In genomic region chr19:8441725-8442544, GRCh38 we compare ENCODE assay signal across 17 cellular contexts. TPM values are rescaled to one million over a fixed set of nuclear protein-coding genes. Genes with fewer than 3 reads are reported as not detected.
DNase-seq lines count a peak whose midpoint lies in the region; ATAC-seq and TF ChIP-seq lines count a peak whose summit lies in the region.
"Had no signal": no experiment of that assay in that cellular context is flagged by ENCODE, and none has a peak within 500 bp of the region (broad histone marks: within the 10 kb centered on the region; RNA-seq: fewer than 3 reads in every experiment).

No MANE protein-coding gene starts in this region.

- H3K18ac ChIP-seq in mesenchymal stem cell (ENCODE audit: low read depth in 1 of 2, low read length in 2 of 2), result no peak overlapping the region

- 75 to 82% methylated on average over 6 of the region's 6 CpGs for WGBS in esophagus, 2 donors
- 83% methylated on average over 6 of the region's 6 CpGs for WGBS in mesenchymal stem cell

- no peaks in the 10 kb centered on the region for H3K79me1 ChIP-seq in mesenchymal stem cell (replicated peaks; ENCODE audit: low read length, poor library complexity, severe bottlenecking)

- no peak overlapping the region for H3K4ac ChIP-seq in mesenchymal stem cell (ENCODE audit: low read depth in 1 of 2, low read length in 2 of 2)

- no peak overlapping the region for H3K9ac ChIP-seq in mesenchymal stem cell (ENCODE audit: low read length)

- no peaks in the 10 kb centered on the region for H3K27me3 Mint-ChIP-seq in CD4-positive, alpha-beta T cell
- H3K27me3 Mint-ChIP-seq in nephron (ENCODE audit: low read depth), result no peaks in the 10 kb centered on the region

- no peak for ATAC-seq in CD4-positive, alpha-beta T cell (ENCODE audit: poor library complexity)
- ATAC-seq: body of pancreas, heart right ventricle, left lung had no signal

- no peak for TF ChIP-seq CTCF in CD4-positive, alpha-beta T cell (IDR thresholded peaks at IDR 0.05)
- no peak for TF ChIP-seq CTCF in nephron (IDR thresholded peaks at IDR 0.05; ENCODE audit: unreplicated experiment in 3 of 3)

- H3K36me3 Mint-ChIP-seq in CD4-positive, alpha-beta T cell (ENCODE audit: low read depth), result peaks cover 25% of the 10 kb centered on the region
- peaks cover 17% of the 10 kb centered on the region for H3K36me3 Mint-ChIP-seq in nephron (ENCODE audit: low read depth)

- H3K4me3 ChIP-seq in esophagus (ENCODE audit: low read depth in 1 of 2, low read length in 2 of 2) (no peak overlapping the region), mesenchymal stem cell (ENCODE audit: insufficient read depth in 1 of 2, low read depth in 1 of 2, low read length in 2 of 2) (no peak overlapping the region)
- H3K4me3 ChIP-seq: body of pancreas, dorsolateral prefrontal cortex, heart right ventricle, left lung had no signal

- no peak overlapping the region for H3K27ac Mint-ChIP-seq in CD4-positive, alpha-beta T cell
- H3K27ac Mint-ChIP-seq in nephron, result peak overlapping the region in 1 of 3 experiments; percentile 39

- H3K27me3 ChIP-seq in CD4-positive, alpha-beta T cell (ENCODE audit: control insufficient read depth, insufficient read depth, low read length), result no peaks in the 10 kb centered on the region
- H3K27me3 ChIP-seq in esophagus (ENCODE audit: control insufficient read depth in 1 of 2, insufficient read depth in 2 of 2, low read length in 2 of 2) (no peaks in the 10 kb centered on the region), mesenchymal stem cell (ENCODE audit: control insufficient read depth in 1 of 2, insufficient read depth in 1 of 2, low read length in 2 of 2) (no peaks in the 10 kb centered on the region)
- H3K27me3 ChIP-seq: body of pancreas, dorsolateral prefrontal cortex, heart right ventricle, left lung had no signal

- H3K36me3 ChIP-seq in esophagus (ENCODE audit: control insufficient read depth in 2 of 2, insufficient read depth in 2 of 2, low read length in 1 of 2) (peaks cover 0 to 7% of the 10 kb centered on the region in 2 donors), mesenchymal stem cell (ENCODE audit: control insufficient read depth in 1 of 2, insufficient read depth in 2 of 2, low read depth in 1 of 2, low read length in 2 of 2) (peaks cover 6 to 12% of the 10 kb centered on the region in 2 experiments)

- CTCF ChIA-PET in CD4-positive, alpha-beta T cell (lab: Charles Lee), result no interaction called here

- no peak overlapping the region for H3K14ac ChIP-seq in mesenchymal stem cell (ENCODE audit: low read length in 2 of 2)

- POLR2A ChIA-PET in CD4-positive, alpha-beta T cell (lab: Charles Lee), result no interaction called here

- no peak overlapping the region for H2AK5ac ChIP-seq in mesenchymal stem cell (ENCODE audit: low read length, severe bottlenecking)

- no peak overlapping the region for H2BK120ac ChIP-seq in mesenchymal stem cell (ENCODE audit: low read depth, low read length)

- no peak overlapping the region for H2BK5ac ChIP-seq in mesenchymal stem cell (ENCODE audit: low read depth, low read length, poor library complexity, severe bottlenecking)

- H2AFZ ChIP-seq in mesenchymal stem cell (ENCODE audit: low read depth, low read length), result no peak overlapping the region

- no peak overlapping the region for H4K8ac ChIP-seq in mesenchymal stem cell (ENCODE audit: low read length)

- H3K27ac ChIP-seq in CD4-positive, alpha-beta T cell (ENCODE audit: low read depth, low read length), result no peak overlapping the region
- H3K27ac ChIP-seq in esophagus (ENCODE audit: low read depth in 2 of 2, low read length in 1 of 2), result peak overlapping the region; percentile 34 to 64
- H3K27ac ChIP-seq in mesenchymal stem cell (ENCODE audit: low read length, poor library complexity, severe bottlenecking), result no peak overlapping the region
- H3K27ac ChIP-seq: body of pancreas, dorsolateral prefrontal cortex, heart right ventricle, left lung, WERI-Rb-1 had no signal

- no peaks in the 10 kb centered on the region for H3K9me3 Mint-ChIP-seq in CD4-positive, alpha-beta T cell
- H3K9me3 Mint-ChIP-seq in nephron, result no peaks in the 10 kb centered on the region

- peak overlapping the region; percentile 70 for H3K4me3 Mint-ChIP-seq in CD4-positive, alpha-beta T cell
- H3K4me3 Mint-ChIP-seq in nephron, result peak overlapping the region; percentile 40 to 78 (median 66)

- no peak overlapping the region for H4K91ac ChIP-seq in mesenchymal stem cell (ENCODE audit: low read length)

- H3K4me2 ChIP-seq in mesenchymal stem cell (ENCODE audit: low read length, poor library complexity, severe bottlenecking), result no peak overlapping the region

- peak overlapping the region in 1 of 2 experiments; percentile 74 for H3K23ac ChIP-seq in mesenchymal stem cell (ENCODE audit: low read length in 2 of 2)

- no peak for DNase-seq in CD4-positive, alpha-beta T cell
- DNase-seq in MV-4-11 (lab: John Stamatoyannopoulos, UW) (peak; percentile 22), mesenchymal stem cell (no peak), middle frontal gyrus (ENCODE audit: extremely low spot score, low spot score) (no peak), 8988T (no peak), NCI-H524 (lab: John Stamatoyannopoulos, UW) (no peak)
- DNase-seq: activated naive CD4-positive, alpha-beta T cell; body of pancreas; EL; heart right ventricle; KBM-7; left lung; NCI-H1092 treated with DMSO at 0.1 percent for 48 hours; WERI-Rb-1 had no signal

- intact Hi-C loops in CD4-positive, alpha-beta T cell (cut with DNase I, micrococcal nuclease), result no loop called here

- no peak overlapping the region for H2BK12ac ChIP-seq in mesenchymal stem cell (ENCODE audit: low read length in 2 of 2)

- H3K4me1 ChIP-seq in esophagus (ENCODE audit: control insufficient read depth in 2 of 2, insufficient read depth in 2 of 2, low read length in 1 of 2) (peaks cover 0 to 6% of the 10 kb centered on the region in 2 donors), mesenchymal stem cell (ENCODE audit: control insufficient read depth, insufficient read depth, low read depth, low read length) (peaks cover 7% of the 10 kb centered on the region)

- H2BK15ac ChIP-seq in mesenchymal stem cell (ENCODE audit: low read depth, poor library complexity, severe bottlenecking), result no peak overlapping the region

- H3K9me3 ChIP-seq in CD4-positive, alpha-beta T cell (ENCODE audit: control insufficient read depth, low read length), result no peaks in the 10 kb centered on the region
- H3K9me3 ChIP-seq in esophagus (ENCODE audit: control insufficient read depth in 2 of 2, insufficient read depth in 1 of 2, low read depth in 1 of 2, low read length in 1 of 2), result no peaks in the 10 kb centered on the region
- H3K9me3 ChIP-seq in mesenchymal stem cell (ENCODE audit: control insufficient read depth, low read length), result no peaks in the 10 kb centered on the region
- H3K9me3 ChIP-seq: body of pancreas, heart right ventricle, left lung had no signal

- peaks cover 23% of the 10 kb centered on the region for H3K4me1 Mint-ChIP-seq in CD4-positive, alpha-beta T cell (ENCODE audit: low read depth)
- H3K4me1 Mint-ChIP-seq in nephron, result peaks cover 19% of the 10 kb centered on the region

RNA-seq across cellular contexts. Expression of gene HNRNPM, which starts 2.8 kb away (rescaled TPM):
- 100 to 1,000 TPM; 269 to 272 TPM for total RNA-seq in CD4-positive, alpha-beta T cell
- polyA plus RNA-seq in esophagus, result 100 to 1,000 TPM in 1 of 2 donors, 10 to 100 TPM in 1; 49.9 to 134 TPM
- polyA plus RNA-seq in mesenchymal stem cell (2013, experiment 1 of 2), result 84.5 TPM
- polyA plus RNA-seq in mesenchymal stem cell (2013, experiment 2 of 2), result 82.9 TPM

RNA-seq across cellular contexts. Expression of gene MARCHF2, which starts 28.8 kb away (rescaled TPM):
- 10 to 100 TPM; 20.0 to 22.2 TPM for total RNA-seq in CD4-positive, alpha-beta T cell
- polyA plus RNA-seq in esophagus, result 10 to 100 TPM; 22.0 to 29.0 TPM
- 42.1 TPM for polyA plus RNA-seq in mesenchymal stem cell (2013, experiment 1 of 2)
- polyA plus RNA-seq in mesenchymal stem cell (2013, experiment 2 of 2), result 39.4 TPM

RNA-seq across cellular contexts. Expression of gene RAB11B, which starts 51.8 kb away (rescaled TPM):
- 10 to 100 TPM; 66.8 to 71.5 TPM for total RNA-seq in CD4-positive, alpha-beta T cell
- 10 to 100 TPM; 60.8 to 75.3 TPM for polyA plus RNA-seq in esophagus
- 90.1 TPM for polyA plus RNA-seq in mesenchymal stem cell (2013, experiment 1 of 2)
- 92.4 TPM for polyA plus RNA-seq in mesenchymal stem cell (2013, experiment 2 of 2)

Comparison
In these comparisons a context has a peak if more than half of its experiments do, and no peak if none do; other contexts are left out.
1. H3K27ac ChIP-seq: peak in esophagus (2 of 2); none in CD4-positive, alpha-beta T cell (single experiment) and mesenchymal stem cell (single experiment).